ENCODE assay signal across 8 cellular contexts in the genomic region with DNA sequence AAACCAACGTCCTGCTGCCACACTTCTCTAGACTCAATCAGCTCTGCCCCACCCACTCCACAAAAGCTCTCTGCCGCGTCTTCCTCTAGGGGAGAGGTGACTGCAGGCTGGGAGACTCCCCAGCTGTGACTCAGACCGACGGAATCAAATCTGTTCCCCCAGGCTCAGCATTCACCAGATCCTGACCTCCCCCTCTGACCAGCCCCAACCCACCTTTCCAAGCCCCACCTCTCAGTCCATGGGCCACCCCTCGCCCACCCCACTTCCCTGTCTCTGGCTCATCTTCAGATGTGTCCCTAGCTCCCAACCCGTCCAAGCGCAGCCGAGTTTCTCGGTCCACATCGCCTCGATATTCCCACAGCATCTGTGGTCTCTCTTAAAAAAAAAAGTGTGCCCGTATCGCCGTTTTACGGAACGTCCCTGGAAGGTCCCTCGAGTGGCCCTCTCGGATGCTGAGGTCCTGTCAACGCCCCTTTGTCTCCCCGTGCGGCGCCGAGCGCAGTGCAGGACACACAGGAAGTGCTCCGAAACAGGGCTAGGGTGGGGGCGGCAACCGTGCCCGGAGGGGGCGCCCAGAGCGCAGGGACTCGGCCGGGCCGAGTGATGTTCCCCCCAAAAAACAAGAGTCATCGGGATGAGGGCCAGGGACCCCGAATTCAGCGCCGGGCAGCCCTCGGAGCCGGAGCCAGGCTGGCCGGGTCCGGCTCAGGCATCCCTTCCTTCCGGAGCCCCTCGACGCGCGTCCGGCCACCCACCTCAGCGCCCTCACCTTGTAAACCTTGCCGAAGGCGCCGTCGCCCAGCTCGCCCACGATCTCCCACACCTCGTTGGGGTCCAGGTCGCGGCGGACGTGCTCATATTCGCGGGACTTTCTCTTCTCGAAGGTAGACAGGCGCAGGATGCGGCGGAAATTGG. TPM values are rescaled to one million over a fixed set of nuclear protein-coding genes. Genes with fewer than 3 reads are reported as not detected.
DNase-seq lines count a peak whose midpoint lies in the region; ATAC-seq and TF ChIP-seq lines count a peak whose summit lies in the region.

No MANE protein-coding gene starts in this region.

- DNase-seq in BE2C: peak; percentile 47
- DNase-seq in SJCRH30: peak; percentile 60 to 67
- peak; percentile 76 for DNase-seq in activated naive CD4-positive, alpha-beta T cell treated with Interleukin-2 at 50 U/mL for 16 hours
- DNase-seq in germinal center (ENCODE audit: low spot score): peak; percentile 54
- no peak for DNase-seq in osteocyte (ENCODE audit: extremely low spot score, unreplicated experiment)
- DNase-seq in NCI-H526 treated with DMSO at 0.1 percent for 48 hours (lab: John Stamatoyannopoulos, UW): no peak

- TF ChIP-seq CTCF in BE2C (IDR thresholded peaks at IDR 0.05; ENCODE audit: low read depth, low read length) (no peak), osteocyte (IDR thresholded peaks at IDR 0.05) (no peak)

- H3K36me3 Mint-ChIP-seq in osteocyte (ENCODE audit: unreplicated experiment): peaks cover 4% of the 10 kb centered on the region

- H3K4me1 ChIP-seq in BE2C (no peaks in the 10 kb centered on the region), SJCRH30 (peaks cover 3% of the 10 kb centered on the region)

- H3K27me3 Mint-ChIP-seq in osteocyte (ENCODE audit: unreplicated experiment): no peaks in the 10 kb centered on the region

- peak overlapping the region; percentile 90 for H3K27ac Mint-ChIP-seq in osteocyte (ENCODE audit: unreplicated experiment)

- H3K27me3 ChIP-seq in BE2C (no peaks in the 10 kb centered on the region), SJCRH30 (no peaks in the 10 kb centered on the region)

- peaks cover 54% of the 10 kb centered on the region for H3K4me1 Mint-ChIP-seq in osteocyte (ENCODE audit: unreplicated experiment)

- H3K4me3 ChIP-seq in BE2C (ENCODE audit: low read depth, low read length): peak overlapping the region; percentile 90
- peak overlapping the region; percentile 80 for H3K4me3 ChIP-seq in SJCRH30

- no peaks in the 10 kb centered on the region for H3K9me3 ChIP-seq in BE2C
- no peaks in the 10 kb centered on the region for H3K9me3 ChIP-seq in SJCRH30 (replicated peaks)

- H3K4me3 Mint-ChIP-seq in osteocyte (ENCODE audit: unreplicated experiment): peak overlapping the region; percentile 98

- H3K27ac ChIP-seq in SJCRH30: peak overlapping the region; percentile 42

- no peaks in the 10 kb centered on the region for H3K36me3 ChIP-seq in BE2C
- H3K36me3 ChIP-seq in SJCRH30: no peaks in the 10 kb centered on the region

- H3K9me3 Mint-ChIP-seq in osteocyte (ENCODE audit: unreplicated experiment): no peaks in the 10 kb centered on the region

- peak; percentile 18 for ATAC-seq in GM19324 (IDR thresholded peaks at IDR 0.05; ENCODE audit: low FRiP score, unreplicated experiment)
- ATAC-seq in HG03442 (IDR thresholded peaks at IDR 0.05; ENCODE audit: unreplicated experiment): peak; percentile 18

RNA-seq across cellular contexts. Expression of a gene that starts 0.6 kb away (rescaled TPM):
- polyA plus RNA-seq in BE2C (2012; ENCODE audit: insufficient read depth, insufficient read length, low read depth): 16.7 TPM
- total RNA-seq in SJCRH30 (2014; rRNA removed; shearing (Covaris generic)): 14.5 and 15.7 TPM in 2 replicates
- 66.2 and 86.0 TPM in 2 replicates for total RNA-seq in osteocyte

RNA-seq across cellular contexts. Expression of a gene that starts 6.6 kb away (rescaled TPM):
- not detected for polyA plus RNA-seq in BE2C (2012; ENCODE audit: insufficient read depth, insufficient read length, low read depth)
- not detected in 2 replicates for total RNA-seq in SJCRH30 (2014; rRNA removed; shearing (Covaris generic))
- total RNA-seq in osteocyte: not detected in 2 replicates

Comparison
In these comparisons a context has a peak if more than half of its experiments do, and no peak if none do; other contexts are left out.
1. DNase-seq: peak in BE2C (single experiment), SJCRH30 (2 of 2), activated naive CD4-positive, alpha-beta T cell treated with Interleukin-2 at 50 U/mL for 16 hours (single experiment) and germinal center (single experiment); none in osteocyte (single experiment) and NCI-H526 treated with DMSO at 0.1 percent for 48 hours (single experiment).